In genomic region chr15:100048736-100049135, GRCh38 we compare ENCODE assay signal across 25 cellular contexts.
DNase-seq lines count a peak whose midpoint lies in the region; ATAC-seq, FAIRE-seq and TF ChIP-seq lines count a peak whose summit lies in the region.
"Had no signal": no experiment of that assay in that cellular context is flagged by ENCODE, and none has a peak within 500 bp of the region (broad histone marks: within the 10 kb centered on the region; RNA-seq: fewer than 3 reads in every experiment).

No MANE protein-coding gene starts in this region.

- no peaks in the 10 kb centered on the region for H3K36me3 ChIP-seq in bronchial epithelial cell (ENCODE audit: control insufficient read depth, insufficient read depth, low read length)
- no peaks in the 10 kb centered on the region for H3K36me3 ChIP-seq in mucosa of descending colon (ENCODE audit: low read depth)
- H3K36me3 ChIP-seq: BE2C; BLaER1 treated with 17β-estradiol and CSF1 and Interleukin-3, amounts not matched to agents 10 nM and 100 nM; HAP-1 had no signal

- no peaks in the 10 kb centered on the region for H3K9me3 Mint-ChIP-seq in osteocyte (ENCODE audit: unreplicated experiment)
- peaks cover 8% of the 10 kb centered on the region for H3K9me3 Mint-ChIP-seq in activated CD8-positive, alpha-beta T cell treated with anti-CD3 and anti-CD28 coated beads, Interleukin-2, amount 10 ng/mL, durations not matched to agents 7 days and 5 days (ENCODE audit: insufficient read depth)
- H3K9me3 Mint-ChIP-seq: CD4-positive, alpha-beta T cell had no signal

- peaks cover 13% of the 10 kb centered on the region for H3K27me3 Mint-ChIP-seq in osteocyte (ENCODE audit: unreplicated experiment)
- no peaks in the 10 kb centered on the region for H3K27me3 Mint-ChIP-seq in activated CD8-positive, alpha-beta T cell treated with anti-CD3 and anti-CD28 coated beads, Interleukin-2, amount 10 ng/mL, durations not matched to agents 7 days and 5 days (ENCODE audit: low read depth)
- H3K27me3 Mint-ChIP-seq: CD4-positive, alpha-beta T cell; CD8-positive, alpha-beta memory T cell had no signal

- DNase-seq in bronchial epithelial cell (ENCODE audit: low read depth): no peak
- DNase-seq in mesenteric fat pad (ENCODE audit: low spot score): peak; percentile 81
- DNase-seq in osteocyte (ENCODE audit: extremely low spot score, unreplicated experiment): peak; percentile 73
- DNase-seq in substantia nigra (lab: John Stamatoyannopoulos, UW): no peak
- DNase-seq in mucosa of descending colon: no peak
- DNase-seq in GM13977 (ENCODE audit: low spot score): no peak
- DNase-seq in activated CD8-positive, alpha-beta T cell treated with anti-CD3 and anti-CD28 coated beads, Interleukin-2, amount 10 ng/mL, durations not matched to agents 7 days and 5 days: no peak
- DNase-seq: 8988T; ACHN; AML-193; BE2C; CD4-positive, alpha-beta T cell; CD8-positive, alpha-beta memory T cell; DMS 273 treated with DMSO at 0.1 percent for 48 hours; DMS79; GF-D8; GOT3; HFFc6 had no signal

- no peaks in the 10 kb centered on the region for H3K36me3 Mint-ChIP-seq in osteocyte (ENCODE audit: unreplicated experiment)
- H3K36me3 Mint-ChIP-seq in activated CD8-positive, alpha-beta T cell treated with anti-CD3 and anti-CD28 coated beads, Interleukin-2, amount 10 ng/mL, durations not matched to agents 7 days and 5 days (ENCODE audit: low read depth): no peaks in the 10 kb centered on the region
- H3K36me3 Mint-ChIP-seq: CD14-positive monocyte had no signal

- in situ Hi-C loops in GM13977 (cut with MboI; ENCODE audit: low pct_unique_long_range_greater_than_20kb, low sequenced_read_pairs, unreplicated experiment): no loop called here

- peaks cover 4% of the 10 kb centered on the region for H3K9me3 ChIP-seq in mucosa of descending colon
- H3K9me3 ChIP-seq: A549, BE2C, HAP-1 had no signal

- H3K4me3 Mint-ChIP-seq in osteocyte (ENCODE audit: unreplicated experiment): no peak overlapping the region
- H3K4me3 Mint-ChIP-seq in activated CD8-positive, alpha-beta T cell treated with anti-CD3 and anti-CD28 coated beads, Interleukin-2, amount 10 ng/mL, durations not matched to agents 7 days and 5 days: no peak overlapping the region
- H3K4me3 Mint-ChIP-seq: CD14-positive monocyte; CD4-positive, alpha-beta T cell; CD8-positive, alpha-beta memory T cell; HFFc6 had no signal

- H3K27me3 ChIP-seq in bronchial epithelial cell (ENCODE audit: control insufficient read depth, insufficient read depth, low read length): peaks cover 2% of the 10 kb centered on the region
- H3K27me3 ChIP-seq: BE2C had no signal

- intact Hi-C loops in mucosa of descending colon (cut with DNase I, micrococcal nuclease): no loop called here

- H3K4me1 Mint-ChIP-seq in osteocyte (ENCODE audit: unreplicated experiment): peaks cover 8% of the 10 kb centered on the region
- H3K4me1 Mint-ChIP-seq in activated CD8-positive, alpha-beta T cell treated with anti-CD3 and anti-CD28 coated beads, Interleukin-2, amount 10 ng/mL, durations not matched to agents 7 days and 5 days (ENCODE audit: low read depth): peaks cover 4% of the 10 kb centered on the region

- no peak overlapping the region for H3K27ac Mint-ChIP-seq in osteocyte (ENCODE audit: unreplicated experiment)
- H3K27ac Mint-ChIP-seq in activated CD8-positive, alpha-beta T cell treated with anti-CD3 and anti-CD28 coated beads, Interleukin-2, amount 10 ng/mL, durations not matched to agents 7 days and 5 days: no peak overlapping the region
- H3K27ac Mint-ChIP-seq: CD14-positive monocyte; CD4-positive, alpha-beta T cell; CD8-positive, alpha-beta memory T cell; HFFc6 had no signal

- peak; percentile 87 for FAIRE-seq in bronchial epithelial cell (lab: Jason Lieb, UNC)
- FAIRE-seq: A549, D721Med, GM12891, H54 had no signal

- no peak overlapping the region for H3K27ac ChIP-seq in substantia nigra (ENCODE audit: low read depth, low read length, poor library complexity, severe bottlenecking)
- H3K27ac ChIP-seq: A549; BLaER1 treated with 17β-estradiol and CSF1 and Interleukin-3, amounts not matched to agents 10 nM and 100 nM had no signal

- ATAC-seq in mucosa of descending colon: no peak
- no peak for ATAC-seq in activated CD8-positive, alpha-beta T cell treated with anti-CD3 and anti-CD28 coated beads, Interleukin-2, amount 10 ng/mL, durations not matched to agents 7 days and 5 days
- ATAC-seq: A549 had no signal

- CTCF ChIA-PET in activated CD8-positive, alpha-beta T cell treated with anti-CD3 and anti-CD28 coated beads, Interleukin-2, amount 10 ng/mL, durations not matched to agents 7 days and 5 days (lab: Charles Lee): no interaction called here

- TF ChIP-seq CTCF in bronchial epithelial cell (IDR thresholded peaks at IDR 0.05; ENCODE audit: insufficient read depth, low read length, severe bottlenecking): no peak
- TF ChIP-seq CTCF in osteocyte (IDR thresholded peaks at IDR 0.05): no peak
- no peak for TF ChIP-seq CTCF in mucosa of descending colon (IDR thresholded peaks at IDR 0.05)
- no peak for TF ChIP-seq CTCF in GM13977 (IDR thresholded peaks at IDR 0.05; ENCODE audit: extremely low read depth, insufficient read depth, missing control alignments)

- POLR2A ChIA-PET in activated CD8-positive, alpha-beta T cell treated with anti-CD3 and anti-CD28 coated beads, Interleukin-2, amount 10 ng/mL, durations not matched to agents 7 days and 5 days (lab: Charles Lee): no interaction called here

- H3K4me3 ChIP-seq in bronchial epithelial cell (ENCODE audit: low read depth, low read length) (no peak overlapping the region), mucosa of descending colon (no peak overlapping the region)
- H3K4me3 ChIP-seq: A549; BLaER1 treated with 17β-estradiol and CSF1 and Interleukin-3, amounts not matched to agents 10 nM and 100 nM; HAP-1 had no signal

- no peaks in the 10 kb centered on the region for H3K4me1 ChIP-seq in mucosa of descending colon (ENCODE audit: low read depth)
- H3K4me1 ChIP-seq: A549, BE2C, HAP-1 had no signal

Comparison
In these comparisons a context has a peak if more than half of its experiments do, and no peak if none do; other contexts are left out.
1. DNase-seq: peak in mesenteric fat pad (single experiment) and osteocyte (single experiment); none in bronchial epithelial cell (single experiment), substantia nigra (0 of 49), mucosa of descending colon (0 of 3), GM13977 (single experiment) and activated CD8-positive, alpha-beta T cell treated with anti-CD3 and anti-CD28 coated beads, Interleukin-2, amount 10 ng/mL, durations not matched to agents 7 days and 5 days (single experiment).